11 cellular contexts compared by ENCODE assay signal in the genomic region with DNA sequence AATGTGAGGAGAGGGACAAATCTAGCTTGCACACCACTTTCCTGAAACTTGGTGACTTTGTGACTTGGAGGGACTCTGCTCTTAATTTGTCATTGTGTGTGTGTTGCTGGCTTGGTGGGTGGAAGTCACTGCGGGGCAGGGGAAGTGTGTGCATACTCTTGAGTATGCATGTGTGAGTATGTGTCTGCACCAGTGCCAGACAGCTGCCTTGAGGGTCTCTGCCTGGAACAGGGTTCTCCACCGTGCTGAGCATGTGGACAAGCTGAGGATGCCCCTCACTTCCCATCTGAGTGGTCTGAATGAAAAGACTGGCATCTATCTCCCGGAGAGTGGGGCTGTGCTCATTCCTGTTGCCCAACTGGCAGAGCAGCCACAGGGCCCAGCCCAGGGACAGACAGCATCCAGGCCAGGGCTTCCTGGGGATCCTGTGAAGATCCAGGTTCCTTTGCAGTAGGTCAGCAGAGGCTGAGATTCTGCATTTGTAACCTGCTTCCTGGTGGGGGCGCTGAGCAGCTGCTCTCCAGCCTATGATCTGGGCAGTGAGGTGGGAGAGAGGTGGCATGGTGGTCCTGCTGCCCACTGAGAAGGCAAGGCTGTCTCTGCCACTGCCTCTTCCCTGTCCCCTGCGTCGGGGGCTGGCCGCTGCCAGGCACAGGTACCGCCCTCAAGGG.
DNase-seq lines count a peak whose midpoint lies in the region; ATAC-seq and TF ChIP-seq lines count a peak whose summit lies in the region.
"Had no signal": no experiment of that assay in that cellular context is flagged by ENCODE, and none has a peak within 500 bp of the region (broad histone marks: within the 10 kb centered on the region; RNA-seq: fewer than 3 reads in every experiment).

No MANE protein-coding gene starts in this region.

- DNase-seq in AG09319 (ENCODE audit: extremely low read depth, low read depth): no peak
- DNase-seq in cardiac fibroblast (ENCODE audit: low read depth in 2 of 2): no peak
- no peak for DNase-seq in mesenchymal stem cell
- DNase-seq in activated gamma-delta T cell treated with Interleukin-2 at 50 U/mL for 16 hours: no peak
- DNase-seq in NCI-H345 treated with DMSO at 0.1 percent for 48 hours (lab: John Stamatoyannopoulos, UW; ENCODE audit: unreplicated experiment): no peak
- DNase-seq: activated B cell treated with CpG ODN at 0.5 μM for 24 hours; NCI-H1048; stimulated activated naive CD4-positive, alpha-beta T cell treated with Interleukin-2 at 50 U/mL for 16 hours had no signal

- H3K4me3 ChIP-seq in HUES48 (ENCODE audit: low read depth, low read length): no peak overlapping the region
- H3K4me3 ChIP-seq in cardiac fibroblast (replicated peaks in 1 of 2; ENCODE audit: low read depth in 2 of 2, low read length in 2 of 2): no peak overlapping the region
- H3K4me3 ChIP-seq in mesenchymal stem cell (ENCODE audit: insufficient read depth in 1 of 2, low read depth in 1 of 2, low read length in 2 of 2): no peak overlapping the region

- 73% methylated on average over 8 of the region's 8 CpGs for WGBS in mesenchymal stem cell

- peak overlapping the region; percentile 24 for H3K27ac ChIP-seq in HUES48 (ENCODE audit: low read depth, low read length)
- no peak overlapping the region for H3K27ac ChIP-seq in mesenchymal stem cell (ENCODE audit: low read length, poor library complexity, severe bottlenecking)

- H3K4me2 ChIP-seq in mesenchymal stem cell (ENCODE audit: low read length, poor library complexity, severe bottlenecking): no peak overlapping the region

- peak overlapping the region; percentile 72 to 93 for H3K18ac ChIP-seq in mesenchymal stem cell (ENCODE audit: low read depth in 1 of 2, low read length in 2 of 2)

- no peak overlapping the region for H2BK15ac ChIP-seq in mesenchymal stem cell (ENCODE audit: low read depth, poor library complexity, severe bottlenecking)

- H2AFZ ChIP-seq in mesenchymal stem cell (ENCODE audit: low read depth, low read length): peak overlapping the region; percentile 1

- peak overlapping the region; percentile 89 to 100 for H2BK12ac ChIP-seq in mesenchymal stem cell (ENCODE audit: low read length in 2 of 2)

- H2AK5ac ChIP-seq in mesenchymal stem cell (ENCODE audit: low read length, severe bottlenecking): peak overlapping the region; percentile 40

- H3K79me1 ChIP-seq in mesenchymal stem cell (replicated peaks; ENCODE audit: low read length, poor library complexity, severe bottlenecking): no peaks in the 10 kb centered on the region

- H4K8ac ChIP-seq in mesenchymal stem cell (ENCODE audit: low read length): peak overlapping the region; percentile 80

- no peaks in the 10 kb centered on the region for H3K36me3 ChIP-seq in HUES48 (ENCODE audit: control insufficient read depth, insufficient read depth, low read length)
- no peaks in the 10 kb centered on the region for H3K36me3 ChIP-seq in mesenchymal stem cell (ENCODE audit: control insufficient read depth in 1 of 2, insufficient read depth in 2 of 2, low read depth in 1 of 2, low read length in 2 of 2)

- no peak for ATAC-seq in GM19455 (IDR thresholded peaks at IDR 0.05; ENCODE audit: unreplicated experiment)
- ATAC-seq in GM18858 (IDR thresholded peaks at IDR 0.05; ENCODE audit: unreplicated experiment): no peak

- peak overlapping the region; percentile 76 for H4K91ac ChIP-seq in mesenchymal stem cell (ENCODE audit: low read length)

- H2BK5ac ChIP-seq in mesenchymal stem cell (ENCODE audit: low read depth, low read length, poor library complexity, severe bottlenecking): peak overlapping the region; percentile 26

- H3K23ac ChIP-seq in mesenchymal stem cell (ENCODE audit: low read length in 2 of 2): peak overlapping the region in 1 of 2 experiments; percentile 73

- H3K9me3 ChIP-seq in HUES48 (ENCODE audit: control insufficient read depth, insufficient read depth, low read length) (no peaks in the 10 kb centered on the region), mesenchymal stem cell (ENCODE audit: control insufficient read depth, low read length) (no peaks in the 10 kb centered on the region)

- peak overlapping the region; percentile 49 to 91 for H3K4ac ChIP-seq in mesenchymal stem cell (ENCODE audit: low read depth in 1 of 2, low read length in 2 of 2)

- H3K4me1 ChIP-seq in HUES48 (ENCODE audit: control insufficient read depth, insufficient read depth, low read length) (peaks cover 39% of the 10 kb centered on the region), mesenchymal stem cell (ENCODE audit: control insufficient read depth, insufficient read depth, low read depth, low read length) (peaks cover 57% of the 10 kb centered on the region)

- H3K14ac ChIP-seq in mesenchymal stem cell (ENCODE audit: low read length in 2 of 2): peak overlapping the region in 1 of 2 experiments; percentile 66

- H2BK120ac ChIP-seq in mesenchymal stem cell (ENCODE audit: low read depth, low read length): no peak overlapping the region

- no peak overlapping the region for H3K9ac ChIP-seq in HUES48 (ENCODE audit: low read depth, low read length)
- H3K9ac ChIP-seq in mesenchymal stem cell (ENCODE audit: low read length): no peak overlapping the region

- TF ChIP-seq CTCF in AG09319 (IDR thresholded peaks at IDR 0.05; ENCODE audit: low read depth, low read length) (peak; percentile 16), cardiac fibroblast (IDR thresholded peaks at IDR 0.05; ENCODE audit: low read depth, low read length) (peak; percentile 19)

- H3K27me3 ChIP-seq in HUES48 (ENCODE audit: control insufficient read depth, insufficient read depth, low read length): no peaks in the 10 kb centered on the region
- no peaks in the 10 kb centered on the region for H3K27me3 ChIP-seq in mesenchymal stem cell (ENCODE audit: control insufficient read depth in 1 of 2, insufficient read depth in 1 of 2, low read length in 2 of 2)
